In genomic region chr18:61574665-61575064, GRCh38 we compare ENCODE assay signal across 18 cellular contexts.
A peak's percentile ranks its signal among the peaks of the same experiment; 100 is the strongest.
DNase-seq lines count a peak whose midpoint lies in the region; ATAC-seq, FAIRE-seq and TF ChIP-seq lines count a peak whose summit lies in the region.
"Had no signal": no experiment of that assay in that cellular context is flagged by ENCODE, and none has a peak within 500 bp of the region (broad histone marks: within the 10 kb centered on the region; RNA-seq: fewer than 3 reads in every experiment).

No MANE protein-coding gene starts in this region.

- no peak overlapping the region for H3K56ac ChIP-seq in IMR-90 (ENCODE audit: extremely low read depth, insufficient read depth, low read length)

- H3K9me1 ChIP-seq in IMR-90 (ENCODE audit: insufficient read depth, low read length), result peaks cover 6% of the 10 kb centered on the region; the same call in 1 of the 2 replicates

- H3K79me1 ChIP-seq in IMR-90 (ENCODE audit: low read depth in 1 of 2, low read length in 2 of 2), result no peaks in the 10 kb centered on the region

- no peak overlapping the region for H3K14ac ChIP-seq in IMR-90 (replicated peaks; ENCODE audit: low read depth, low read length)

- H3K4me2 ChIP-seq in IMR-90 (ENCODE audit: low read depth, low read length) (no peak overlapping the region), smooth muscle cell (no peak overlapping the region)

- H3K18ac ChIP-seq in IMR-90 (ENCODE audit: low read depth, low read length), result peak overlapping the region; percentile 31; the same call in 1 of the 2 replicates

- dilution Hi-C loops in IMR-90 (cut with HindIII; ENCODE audit: low sequenced_read_pairs, unreplicated experiment), result no loop called here

- no peaks in the 10 kb centered on the region for H3K36me3 ChIP-seq in IMR-90 (ENCODE audit: control insufficient read depth, insufficient read depth, low read length)
- no peaks in the 10 kb centered on the region for H3K36me3 ChIP-seq in smooth muscle cell (ENCODE audit: low read depth)
- no peaks in the 10 kb centered on the region for H3K36me3 ChIP-seq in mucosa of descending colon (ENCODE audit: low read depth)
- H3K36me3 ChIP-seq in pancreas, result no peaks in the 10 kb centered on the region

- no peak overlapping the region for H3K23ac ChIP-seq in IMR-90 (ENCODE audit: low read depth, low read length)

- no peak overlapping the region for H3K9ac ChIP-seq in IMR-90 (ENCODE audit: low read depth, low read length)
- no peak overlapping the region for H3K9ac ChIP-seq in smooth muscle cell (ENCODE audit: low read depth)

- no peak overlapping the region for H2AK9ac ChIP-seq in IMR-90 (replicated peaks; ENCODE audit: low read depth, low read length, poor library complexity)

- CTCF ChIA-PET in IMR-90 (lab: Yijun Ruan, JAX), result interaction anchor here (0.7 kb wide), 1 partner anchor 625 kb away, joined by 5 read pairs; no protein-coding TSS in a partner anchor

- H3K27me3 ChIP-seq in IMR-90 (ENCODE audit: control insufficient read depth, insufficient read depth, low read length), result no peaks in the 10 kb centered on the region
- H3K27me3 ChIP-seq in smooth muscle cell (ENCODE audit: low read depth), result no peaks in the 10 kb centered on the region
- no peaks in the 10 kb centered on the region for H3K27me3 ChIP-seq in pancreas

- ATAC-seq in IMR-90 (ENCODE audit: low read depth) (peak; percentile 30; the same call in 1 of the 2 replicates), mucosa of descending colon (no peak), pancreas (no peak), HG03378 (IDR thresholded peaks at IDR 0.05; ENCODE audit: unreplicated experiment) (no peak)
- ATAC-seq: HCT116 had no signal

- peaks cover 9% of the 10 kb centered on the region for H3K4me1 ChIP-seq in IMR-90 (ENCODE audit: control insufficient read depth, insufficient read depth, low read length)
- no peaks in the 10 kb centered on the region for H3K4me1 ChIP-seq in smooth muscle cell (ENCODE audit: low read depth)
- H3K4me1 ChIP-seq in mucosa of descending colon (ENCODE audit: low read depth), result no peaks in the 10 kb centered on the region
- H3K4me1 ChIP-seq in pancreas, result no peaks in the 10 kb centered on the region

- H2BK120ac ChIP-seq in IMR-90 (ENCODE audit: low read depth, low read length), result no peak overlapping the region

- no peak overlapping the region for H4K8ac ChIP-seq in IMR-90 (ENCODE audit: low read depth in 2 of 2, low read length in 2 of 2)

- H3F3A ChIP-seq in smooth muscle cell (ENCODE audit: low read depth), result no peaks in the 10 kb centered on the region

- no peak overlapping the region for H4K91ac ChIP-seq in IMR-90 (ENCODE audit: insufficient read depth, low read depth, low read length)

- no peak for FAIRE-seq in pancreas (lab: Jason Lieb, UNC)
- FAIRE-seq: GM18507 had no signal

- H3K79me2 ChIP-seq in smooth muscle cell (ENCODE audit: low read depth), result no peaks in the 10 kb centered on the region

- intact Hi-C loops in IMR-90 (cut with micrococcal nuclease), result no loop called here
- intact Hi-C loops in mucosa of descending colon (cut with DNase I, micrococcal nuclease), result no loop called here
- intact Hi-C loops in pancreas (cut with DNase I), result loop anchor here in 1 of 3 donors (10.0 kb wide), 1 partner anchor 560 kb away; no protein-coding TSS in a partner anchor

- TF ChIP-seq CTCF in IMR-90 (conservative IDR thresholded peaks at IDR 0.05; ENCODE audit: low read depth, low read length) (no peak), smooth muscle cell (IDR thresholded peaks at IDR 0.05; ENCODE audit: borderline replicate concordance, insufficient read depth, poor library complexity, severe bottlenecking) (no peak), mucosa of descending colon (IDR thresholded peaks at IDR 0.05) (no peak), pancreas (IDR thresholded peaks at IDR 0.05) (no peak)

- H2AFZ ChIP-seq in IMR-90 (replicated peaks; ENCODE audit: low read length, poor library complexity) (no peak overlapping the region), smooth muscle cell (ENCODE audit: low read depth) (no peak overlapping the region)

- H2AK5ac ChIP-seq in IMR-90 (ENCODE audit: low read depth, low read length), result no peak overlapping the region

- H4K20me1 ChIP-seq in IMR-90 (ENCODE audit: insufficient read depth, low read length), result no peaks in the 10 kb centered on the region
- H4K20me1 ChIP-seq in smooth muscle cell (ENCODE audit: low read depth), result no peaks in the 10 kb centered on the region

- POLR2A ChIA-PET in IMR-90 (lab: Charles Lee; ENCODE audit: unreplicated experiment), result no interaction called here

- peak overlapping the region; percentile 2 for H2BK5ac ChIP-seq in IMR-90 (ENCODE audit: low read depth, low read length, poor library complexity, severe bottlenecking)

- H4K5ac ChIP-seq in IMR-90 (ENCODE audit: low read depth, low read length), result no peak overlapping the region; the same call in 1 of the 2 replicates

- H3K9me3 ChIP-seq in IMR-90 (ENCODE audit: control insufficient read depth, insufficient read depth, low read length) (peaks cover 3% of the 10 kb centered on the region), smooth muscle cell (replicated peaks; ENCODE audit: low read depth) (no peaks in the 10 kb centered on the region), mucosa of descending colon (no peaks in the 10 kb centered on the region), pancreas (no peaks in the 10 kb centered on the region)

- DNase-seq in IMR-90 (peak; percentile 28), RPMI7951 (ENCODE audit: low read depth) (peak; percentile 45), astrocyte of the hippocampus (ENCODE audit: low read depth, low spot score) (peak; percentile 20), smooth muscle cell (lab: John Stamatoyannopoulos, UW; ENCODE audit: unreplicated experiment) (no peak), mucosa of descending colon (no peak), pancreas (no peak)
- DNase-seq: DMS153, DND-41, Karpas-422, MV-4-11, NCI-H1105, NCI-H1436 treated with DMSO at 0.1 percent for 48 hours, NCI-H1930, NCI-H526 treated with DMSO at 0.1 percent for 48 hours, SIG-M5 had no signal

- BruUV-seq in IMR-90 (replicated peaks; lab: Mats Ljungman, UMichigan), result no TSS peak

- TF ChIP-seq POLR2A in IMR-90 (IDR thresholded peaks at IDR 0.05; ENCODE audit: low read depth, low read length), result no peak

- no peak for TF ChIP-seq RAD21 in IMR-90 (IDR thresholded peaks at IDR 0.05; ENCODE audit: low read length)

- in situ Hi-C loops in IMR-90 (cut with MboI; ENCODE audit: low sequenced_read_pairs), result loop anchor here (10.0 kb wide), 2 partner anchors 320 to 560 kb away; partner anchors contain the start of gene RNF152

- no peak overlapping the region for H3K27ac ChIP-seq in IMR-90 (ENCODE audit: insufficient read depth, low read length)
- peak overlapping the region; percentile 3 for H3K27ac ChIP-seq in smooth muscle cell (ENCODE audit: low read depth)
- no peak overlapping the region for H3K27ac ChIP-seq in pancreas

- H2BK15ac ChIP-seq in IMR-90 (ENCODE audit: low read depth, low read length), result no peak overlapping the region

- H3K4me3 ChIP-seq in IMR-90 (ENCODE audit: insufficient read depth, low read depth, low read length) (no peak overlapping the region), smooth muscle cell (no peak overlapping the region), mucosa of descending colon (no peak overlapping the region), pancreas (no peak overlapping the region)

- no peak overlapping the region for H3K4ac ChIP-seq in IMR-90 (ENCODE audit: low read depth, low read length)

- no peak overlapping the region for H2BK20ac ChIP-seq in IMR-90 (ENCODE audit: low read depth, low read length)

TF ChIP-seq in IMR-90, 13 proteins besides CTCF, POLR2A, EP300 and RAD21:
- no peak for TF ChIP-seq FOS (IDR thresholded peaks at IDR 0.05; ENCODE audit: low read depth, low read length)
- TF ChIP-seq CEBPB (IDR thresholded peaks at IDR 0.05; ENCODE audit: low read depth, low read length), result no peak
- no peak for TF ChIP-seq SMC3 (IDR thresholded peaks at IDR 0.05; ENCODE audit: low read depth, low read length)
- no peak for TF ChIP-seq NFE2L2 (IDR thresholded peaks at IDR 0.05; ENCODE audit: low read depth, low read length)
- no peak for TF ChIP-seq RFX5 (IDR thresholded peaks at IDR 0.05; ENCODE audit: low read depth, low read length)
- no peak for TF ChIP-seq MAZ (IDR thresholded peaks at IDR 0.05; ENCODE audit: borderline replicate concordance, low read depth, low read length)
- TF ChIP-seq MXI1 (IDR thresholded peaks at IDR 0.05; ENCODE audit: borderline replicate concordance, low read depth, low read length), result no peak
- no peak for TF ChIP-seq MAFK (IDR thresholded peaks at IDR 0.05; ENCODE audit: low read depth, low read length)

Comparison
In these comparisons a context has a peak if more than half of its experiments do, and no peak if none do; other contexts are left out.
1. DNase-seq: peak in IMR-90 (single experiment), RPMI7951 (single experiment) and astrocyte of the hippocampus (single experiment); none in smooth muscle cell (single experiment), mucosa of descending colon (0 of 3) and pancreas (0 of 6).